In the genomic region with DNA sequence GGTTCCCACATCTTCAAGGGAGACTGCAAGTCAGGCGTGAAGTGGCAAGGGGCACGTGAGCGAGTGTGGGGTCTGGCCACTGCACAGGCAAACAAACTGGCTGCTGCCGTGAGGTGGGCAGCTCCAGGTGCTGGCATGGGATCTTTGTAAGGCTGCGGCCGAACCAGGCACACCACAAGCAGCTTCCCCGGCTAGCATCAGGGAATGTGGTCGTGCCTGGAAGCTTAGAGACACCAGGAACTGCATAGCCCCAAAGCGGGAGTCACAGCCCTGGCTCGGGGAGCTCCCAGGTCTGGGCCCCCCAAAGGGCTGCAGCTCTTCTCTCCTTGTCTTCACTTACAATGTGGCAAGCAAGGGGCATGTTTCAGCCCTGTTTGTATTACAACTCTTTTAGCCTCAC, we compare ENCODE assay signal across 24 cellular contexts.
"Had no signal": no experiment of that assay in that cellular context is flagged by ENCODE, and none has a peak within 500 bp of the region (broad histone marks: within the 10 kb centered on the region; RNA-seq: fewer than 3 reads in every experiment).

No MANE protein-coding gene starts in this region.

- ATAC-seq: naive thymus-derived CD4-positive, alpha-beta T cell had no signal

- H3K4me1 ChIP-seq: colonic mucosa, thyroid gland, vagina had no signal

- H3K27ac Mint-ChIP-seq: dendritic cell treated with granulocyte-macrophage colony-stimulating factor and Interleukin-4, amounts not matched to agents 40 ng/mL and 50 ng/mL, for 4 days; immature natural killer cell; naive thymus-derived CD4-positive, alpha-beta T cell; nephron; neural progenitor cell; stimulated activated naive CD8-positive, alpha-beta T cell treated with anti-CD3 and anti-CD28 coated beads, Interleukin-15, amount 100 ng/mL, for 72 hours had no signal

- H3K4me3 Mint-ChIP-seq: dendritic cell treated with granulocyte-macrophage colony-stimulating factor and Interleukin-4, amounts not matched to agents 40 ng/mL and 50 ng/mL, for 4 days; immature natural killer cell; naive thymus-derived CD4-positive, alpha-beta T cell; nephron; neural progenitor cell; stimulated activated naive CD8-positive, alpha-beta T cell treated with anti-CD3 and anti-CD28 coated beads, Interleukin-15, amount 100 ng/mL, for 72 hours had no signal

- H3K27ac ChIP-seq: colonic mucosa, neural progenitor cell, psoas muscle, skin epidermis, thyroid gland, vagina had no signal

- H3K9me3 ChIP-seq: colonic mucosa, thyroid gland, vagina had no signal

- H3K36me3 ChIP-seq: colonic mucosa, neural progenitor cell, thyroid gland had no signal

- H3K27me3 Mint-ChIP-seq: dendritic cell treated with granulocyte-macrophage colony-stimulating factor and Interleukin-4, amounts not matched to agents 40 ng/mL and 50 ng/mL, for 4 days; naive thymus-derived CD4-positive, alpha-beta T cell; stimulated activated naive CD8-positive, alpha-beta T cell treated with anti-CD3 and anti-CD28 coated beads, Interleukin-15, amount 100 ng/mL, for 72 hours had no signal

- FAIRE-seq: frontal cortex had no signal

- DNase-seq: colonic mucosa; effector CD8-positive, alpha-beta T cell; immature natural killer cell; islet precursor cell; left ventricle myocardium superior; mesendoderm; midbrain; naive thymus-derived CD4-positive, alpha-beta T cell; nucleus accumbens; right cardiac atrium; stimulated activated CD4-positive, alpha-beta T cell treated with anti-CD3 and anti-CD28 coated beads, Interleukin-15, amount 100 ng/mL, for 24 hours; stimulated activated CD4-positive, alpha-beta T cell treated with anti-CD3 and anti-CD28 coated beads, Interleukin-2, amount 100 ng/mL, for 48 hours; stimulated activated naive CD4-positive, alpha-beta T cell; stimulated activated naive CD8-positive, alpha-beta T cell treated with anti-CD3 and anti-CD28 coated beads, Interleukin-15, amount 100 ng/mL, for 72 hours; thyroid gland; trophoblast cell had no signal

- H3K36me3 Mint-ChIP-seq: immature natural killer cell; naive thymus-derived CD4-positive, alpha-beta T cell; neural progenitor cell had no signal

- H3K4me3 ChIP-seq: colonic mucosa, lung, neural progenitor cell, psoas muscle, skin epidermis, thyroid gland, vagina had no signal

- H3K27me3 ChIP-seq: colonic mucosa, neural progenitor cell, thyroid gland, vagina had no signal

- H3K4me1 Mint-ChIP-seq: immature natural killer cell; naive thymus-derived CD4-positive, alpha-beta T cell; nephron; stimulated activated naive CD8-positive, alpha-beta T cell treated with anti-CD3 and anti-CD28 coated beads, Interleukin-15, amount 100 ng/mL, for 72 hours had no signal
